In genomic region chr3:152300029-152300764, GRCh38 we compare ENCODE assay signal across 8 cellular contexts. TPM values are rescaled to one million over a fixed set of nuclear protein-coding genes. Genes with fewer than 3 reads are reported as not detected.
DNase-seq lines count a peak whose midpoint lies in the region; ATAC-seq and TF ChIP-seq lines count a peak whose summit lies in the region.

No MANE protein-coding gene starts in this region.

- H3K9me3 ChIP-seq in left ventricle myocardium inferior (replicated peaks) (no peaks in the 10 kb centered on the region), lower lobe of right lung (no peaks in the 10 kb centered on the region), vagina (no peaks in the 10 kb centered on the region)

- H3K36me3 ChIP-seq in left ventricle myocardium inferior (peaks cover 10% of the 10 kb centered on the region), lower lobe of right lung (peaks cover 18% of the 10 kb centered on the region), vagina (no peaks in the 10 kb centered on the region)

- H3K36me3 Mint-ChIP-seq in activated naive CD4-positive, alpha-beta T cell treated with anti-CD3 and anti-CD28 coated beads, Interleukin-2, amount 50 U/mL, for 72 hours: peaks cover 11 to 21% of the 10 kb centered on the region in 2 donors

- TF ChIP-seq CTCF in left ventricle myocardium inferior (IDR thresholded peaks at IDR 0.05; ENCODE audit: borderline replicate concordance): no peak
- no peak for TF ChIP-seq CTCF in lower lobe of right lung (IDR thresholded peaks at IDR 0.05)
- TF ChIP-seq CTCF in vagina (IDR thresholded peaks at IDR 0.05): no peak

- no peak for ATAC-seq in activated naive CD4-positive, alpha-beta T cell treated with anti-CD3 and anti-CD28 coated beads, Interleukin-2, amount 50 U/mL, for 72 hours
- ATAC-seq in lower lobe of right lung (no peak), HG02798 (IDR thresholded peaks at IDR 0.05; ENCODE audit: poor library complexity, unreplicated experiment) (no peak), HG02973 (IDR thresholded peaks at IDR 0.05; ENCODE audit: unreplicated experiment) (no peak)

- intact Hi-C loops in left ventricle myocardium inferior (cut with micrococcal nuclease) (no loop called here), cardiac septum (cut with DNase I) (loop anchor here (10.0 kb wide), 1 partner anchor 145 kb away; no protein-coding TSS in a partner anchor), lower lobe of right lung (cut with DNase I) (no loop called here), vagina (cut with DNase I) (loop anchor here (5.0 kb wide), 1 partner anchor 33 kb away; the partner anchor contains the start of gene MBNL1)

- H3K4me3 ChIP-seq in left ventricle myocardium inferior (peak overlapping the region; percentile 60), lower lobe of right lung (peak overlapping the region; percentile 45), vagina (peak overlapping the region; percentile 30 to 47)

- H3K27me3 ChIP-seq in left ventricle myocardium inferior (ENCODE audit: low read depth) (no peaks in the 10 kb centered on the region), lower lobe of right lung (ENCODE audit: low read depth) (no peaks in the 10 kb centered on the region), vagina (no peaks in the 10 kb centered on the region)

- no peak for TF ChIP-seq POLR2A in vagina (IDR thresholded peaks at IDR 0.05)

- DNase-seq in left ventricle myocardium inferior (no peak), cardiac septum (ENCODE audit: low spot score) (no peak), lower lobe of right lung (no peak), vagina (ENCODE audit: extremely low spot score in 2 of 2) (no peak)
- DNase-seq in activated naive CD4-positive, alpha-beta T cell treated with anti-CD3 and anti-CD28 coated beads, Interleukin-2, amount 50 U/mL, for 72 hours (ENCODE audit: low spot score in 2 of 2): no peak
- DNase-seq in activated CD4-positive, alpha-beta T cell treated with anti-CD3 and anti-CD28 coated beads for 48 hours: no peak

- H3K4me1 ChIP-seq in left ventricle myocardium inferior (peaks cover 100% of the 10 kb centered on the region), lower lobe of right lung (peaks cover 95% of the 10 kb centered on the region), vagina (peaks cover 97% of the 10 kb centered on the region)

- H3K27ac Mint-ChIP-seq in activated naive CD4-positive, alpha-beta T cell treated with anti-CD3 and anti-CD28 coated beads, Interleukin-2, amount 50 U/mL, for 72 hours: peak overlapping the region; percentile 86 to 90

- H3K9me3 Mint-ChIP-seq in activated naive CD4-positive, alpha-beta T cell treated with anti-CD3 and anti-CD28 coated beads, Interleukin-2, amount 50 U/mL, for 72 hours: no peaks in the 10 kb centered on the region

- H3K27ac ChIP-seq in left ventricle myocardium inferior (replicated peaks) (peak overlapping the region; percentile 87), lower lobe of right lung (peak overlapping the region; percentile 76), vagina (peak overlapping the region; percentile 64)

RNA-seq across cellular contexts. Expression of gene MBNL1, which starts 31.5 kb away (rescaled TPM):
- total RNA-seq in left ventricle myocardium inferior (172 TPM), cardiac septum (178 TPM), lower lobe of right lung (235 TPM), vagina (311 TPM)
- 100 to 1,000 TPM; 406 to 425 TPM for total RNA-seq in activated naive CD4-positive, alpha-beta T cell treated with anti-CD3 and anti-CD28 coated beads, Interleukin-2, amount 50 U/mL, for 72 hours

Comparison
In these comparisons a context has a peak if more than half of its experiments do, and no peak if none do; other contexts are left out.
1. intact Hi-C loops: an anchor here in cardiac septum (10.0 kb wide) and vagina (5.0 kb wide); none called in left ventricle myocardium inferior and lower lobe of right lung.